In the genomic region with DNA sequence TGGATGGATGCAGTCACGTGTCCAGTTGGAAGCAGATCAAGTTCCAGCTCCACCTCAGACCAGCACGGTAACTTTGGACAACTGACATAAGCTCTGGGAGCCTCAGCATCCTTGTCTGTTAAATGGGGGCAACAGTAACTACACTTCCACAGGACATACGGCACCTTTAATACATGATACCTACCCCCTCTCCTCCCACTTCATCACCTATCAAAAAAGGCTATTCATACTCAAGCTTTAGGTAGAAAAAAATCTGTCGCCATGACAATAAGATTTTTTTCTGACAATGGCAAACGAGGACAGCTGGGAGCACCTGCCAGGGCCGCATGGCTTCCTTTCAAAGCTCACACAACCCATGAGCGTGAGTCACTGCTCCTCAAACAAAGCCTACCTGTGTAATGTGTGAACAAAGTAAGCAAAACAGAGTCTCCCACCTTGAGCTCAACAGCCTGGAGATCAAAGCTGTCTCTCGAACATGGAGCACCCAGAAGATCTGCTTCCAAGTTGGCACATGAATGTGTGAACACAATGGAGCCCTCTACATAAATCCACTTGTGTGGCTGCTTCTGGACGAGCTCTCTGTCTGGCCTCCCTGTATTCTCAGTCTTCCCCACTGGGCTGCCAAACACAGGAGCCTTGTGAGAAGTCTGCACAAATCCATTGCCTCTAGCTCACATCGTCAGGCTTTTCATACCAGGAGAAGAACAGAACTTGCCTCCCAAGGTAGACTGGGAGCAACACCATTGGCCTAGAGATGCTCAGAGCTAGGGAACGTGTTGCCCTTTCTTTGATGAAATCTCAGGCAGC, we compare ENCODE assay signal across 1 cellular context.
TF ChIP-seq lines count a peak whose summit lies in the region.

No MANE protein-coding gene starts in this region.

TF ChIP-seq in HepG2, 621 proteins besides CTCF, POLR2A, EP300 and RAD21 (continued from another document and continues in another):
- TF ChIP-seq, protein P1, sequence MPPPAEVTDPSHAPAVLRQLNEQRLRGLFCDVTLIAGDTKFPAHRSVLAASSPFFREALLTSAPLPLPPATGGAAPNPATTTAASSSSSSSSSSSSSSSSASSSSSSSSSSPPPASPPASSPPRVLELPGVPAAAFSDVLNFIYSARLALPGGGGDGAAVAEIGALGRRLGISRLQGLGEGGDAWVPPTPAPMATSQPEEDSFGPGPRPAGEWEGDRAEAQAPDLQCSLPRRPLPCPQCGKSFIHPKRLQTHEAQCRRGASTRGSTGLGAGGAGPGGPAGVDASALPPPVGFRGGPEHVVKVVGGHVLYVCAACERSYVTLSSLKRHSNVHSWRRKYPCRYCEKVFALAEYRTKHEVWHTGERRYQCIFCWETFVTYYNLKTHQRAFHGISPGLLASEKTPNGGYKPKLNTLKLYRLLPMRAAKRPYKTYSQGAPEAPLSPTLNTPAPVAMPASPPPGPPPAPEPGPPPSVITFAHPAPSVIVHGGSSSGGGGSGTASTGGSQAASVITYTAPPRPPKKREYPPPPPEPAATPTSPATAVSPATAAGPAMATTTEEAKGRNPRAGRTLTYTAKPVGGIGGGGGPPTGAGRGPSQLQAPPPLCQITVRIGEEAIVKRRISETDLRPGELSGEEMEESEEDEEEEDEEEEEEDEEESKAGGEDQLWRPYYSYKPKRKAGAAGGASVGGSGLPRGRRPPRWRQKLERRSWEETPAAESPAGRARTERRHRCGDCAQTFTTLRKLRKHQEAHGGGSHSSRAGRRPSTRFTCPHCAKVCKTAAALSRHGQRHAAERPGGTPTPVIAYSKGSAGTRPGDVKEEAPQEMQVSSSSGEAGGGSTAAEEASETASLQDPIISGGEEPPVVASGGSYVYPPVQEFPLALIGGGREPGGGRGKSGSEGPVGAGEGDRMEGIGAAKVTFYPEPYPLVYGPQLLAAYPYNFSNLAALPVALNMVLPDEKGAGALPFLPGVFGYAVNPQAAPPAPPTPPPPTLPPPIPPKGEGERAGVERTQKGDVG (CRISPR knock-in tag; IDR thresholded peaks at IDR 0.05; ENCODE audit: borderline replicate concordance), result 0 out of 2 replicates have a peak, but pooled peaks have one; percentile 22
- TF ChIP-seq TSC22D2 (CRISPR knock-in tag; IDR thresholded peaks at IDR 0.05; ENCODE audit: borderline replicate concordance), result 0 out of 2 replicates have a peak, but pooled peaks have one; percentile 8
- peak; percentile 94 for TF ChIP-seq ZSCAN12 (CRISPR knock-in tag; IDR thresholded peaks at IDR 0.05)
- no peak for TF ChIP-seq ZNF7 (CRISPR knock-in tag; IDR thresholded peaks at IDR 0.05)
- TF ChIP-seq NR2F6 (IDR thresholded peaks at IDR 0.05), result 0 out of 2 replicates have a peak, but pooled peaks have one; percentile 42
- TF ChIP-seq NR2F6 (CRISPR knock-in tag; IDR thresholded peaks at IDR 0.05), result peak; percentile 89
- peak; percentile 80 for TF ChIP-seq CREM (IDR thresholded peaks at IDR 0.05)
- TF ChIP-seq CREM (CRISPR knock-in tag; IDR thresholded peaks at IDR 0.05), result no peak
- no peak for TF ChIP-seq NFE2L1 (CRISPR knock-in tag; IDR thresholded peaks at IDR 0.05; ENCODE audit: borderline replicate concordance)
- TF ChIP-seq NR2F2 (IDR thresholded peaks at IDR 0.05; ENCODE audit: borderline replicate concordance, low read depth), result peak; percentile 36; the same call in 1 of the 2 replicates
- TF ChIP-seq NCOA2 (CRISPR knock-in tag; IDR thresholded peaks at IDR 0.05), result peak; percentile 97
- TF ChIP-seq ISL2 (CRISPR knock-in tag; IDR thresholded peaks at IDR 0.05), result peak; percentile 88
- peak; percentile 99 for TF ChIP-seq GFI1 (CRISPR knock-in tag; IDR thresholded peaks at IDR 0.05; ENCODE audit: borderline replicate concordance)
- peak; percentile 94; the same call in 1 of the 2 replicates for TF ChIP-seq TBX3 (IDR thresholded peaks at IDR 0.05; ENCODE audit: borderline replicate concordance)
- 0 out of 2 replicates have a peak, but pooled peaks have one; percentile 24 for TF ChIP-seq SIN3B (IDR thresholded peaks at IDR 0.05; ENCODE audit: low read length)
- TF ChIP-seq MAFK (conservative IDR thresholded peaks at IDR 0.05 in 1 of 2, IDR thresholded peaks at IDR 0.05 in 1 of 2; ENCODE audit: low read length in 2 of 2), result peak; percentile 30 to 56
- TF ChIP-seq REPIN1 (CRISPR knock-in tag; IDR thresholded peaks at IDR 0.05; ENCODE audit: borderline replicate concordance, low read depth), result peak; percentile 66; the same call in 1 of the 2 replicates
- TF ChIP-seq ZNF160 (CRISPR knock-in tag; IDR thresholded peaks at IDR 0.05), result peak; percentile 40
- no peak for TF ChIP-seq GTF3A (CRISPR knock-in tag; conservative IDR thresholded peaks at IDR 0.05)
- TF ChIP-seq, protein P2, sequence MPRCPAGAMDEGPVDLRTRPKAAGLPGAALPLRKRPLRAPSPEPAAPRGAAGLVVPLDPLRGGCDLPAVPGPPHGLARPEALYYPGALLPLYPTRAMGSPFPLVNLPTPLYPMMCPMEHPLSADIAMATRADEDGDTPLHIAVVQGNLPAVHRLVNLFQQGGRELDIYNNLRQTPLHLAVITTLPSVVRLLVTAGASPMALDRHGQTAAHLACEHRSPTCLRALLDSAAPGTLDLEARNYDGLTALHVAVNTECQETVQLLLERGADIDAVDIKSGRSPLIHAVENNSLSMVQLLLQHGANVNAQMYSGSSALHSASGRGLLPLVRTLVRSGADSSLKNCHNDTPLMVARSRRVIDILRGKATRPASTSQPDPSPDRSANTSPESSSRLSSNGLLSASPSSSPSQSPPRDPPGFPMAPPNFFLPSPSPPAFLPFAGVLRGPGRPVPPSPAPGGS (CRISPR knock-in tag; IDR thresholded peaks at IDR 0.05), result peak; percentile 91
- TF ChIP-seq DNMT1 (CRISPR knock-in tag; IDR thresholded peaks at IDR 0.05), result 0 out of 2 replicates have a peak, but pooled peaks have one; percentile 62
- peak; percentile 100 for TF ChIP-seq ZNF263 (CRISPR knock-in tag; IDR thresholded peaks at IDR 0.05)
- TF ChIP-seq, protein P3, sequence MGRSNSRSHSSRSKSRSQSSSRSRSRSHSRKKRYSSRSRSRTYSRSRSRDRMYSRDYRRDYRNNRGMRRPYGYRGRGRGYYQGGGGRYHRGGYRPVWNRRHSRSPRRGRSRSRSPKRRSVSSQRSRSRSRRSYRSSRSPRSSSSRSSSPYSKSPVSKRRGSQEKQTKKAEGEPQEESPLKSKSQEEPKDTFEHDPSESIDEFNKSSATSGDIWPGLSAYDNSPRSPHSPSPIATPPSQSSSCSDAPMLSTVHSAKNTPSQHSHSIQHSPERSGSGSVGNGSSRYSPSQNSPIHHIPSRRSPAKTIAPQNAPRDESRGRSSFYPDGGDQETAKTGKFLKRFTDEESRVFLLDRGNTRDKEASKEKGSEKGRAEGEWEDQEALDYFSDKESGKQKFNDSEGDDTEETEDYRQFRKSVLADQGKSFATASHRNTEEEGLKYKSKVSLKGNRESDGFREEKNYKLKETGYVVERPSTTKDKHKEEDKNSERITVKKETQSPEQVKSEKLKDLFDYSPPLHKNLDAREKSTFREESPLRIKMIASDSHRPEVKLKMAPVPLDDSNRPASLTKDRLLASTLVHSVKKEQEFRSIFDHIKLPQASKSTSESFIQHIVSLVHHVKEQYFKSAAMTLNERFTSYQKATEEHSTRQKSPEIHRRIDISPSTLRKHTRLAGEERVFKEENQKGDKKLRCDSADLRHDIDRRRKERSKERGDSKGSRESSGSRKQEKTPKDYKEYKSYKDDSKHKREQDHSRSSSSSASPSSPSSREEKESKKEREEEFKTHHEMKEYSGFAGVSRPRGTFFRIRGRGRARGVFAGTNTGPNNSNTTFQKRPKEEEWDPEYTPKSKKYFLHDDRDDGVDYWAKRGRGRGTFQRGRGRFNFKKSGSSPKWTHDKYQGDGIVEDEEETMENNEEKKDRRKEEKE (IDR thresholded peaks at IDR 0.05), result no peak
- peak; percentile 72; the same call in 1 of the 2 replicates for TF ChIP-seq YEATS2 (CRISPR knock-in tag; IDR thresholded peaks at IDR 0.05; ENCODE audit: borderline replicate concordance)
- TF ChIP-seq NCOR1 (IDR thresholded peaks at IDR 0.05; ENCODE audit: borderline replicate concordance, low read length), result peak; percentile 58; the same call in 1 of the 2 replicates
- TF ChIP-seq ZBTB3 (CRISPR knock-in tag; IDR thresholded peaks at IDR 0.05; ENCODE audit: borderline replicate concordance, low read depth), result 0 out of 2 replicates have a peak, but pooled peaks have one; percentile 41
- TF ChIP-seq, protein P4, sequence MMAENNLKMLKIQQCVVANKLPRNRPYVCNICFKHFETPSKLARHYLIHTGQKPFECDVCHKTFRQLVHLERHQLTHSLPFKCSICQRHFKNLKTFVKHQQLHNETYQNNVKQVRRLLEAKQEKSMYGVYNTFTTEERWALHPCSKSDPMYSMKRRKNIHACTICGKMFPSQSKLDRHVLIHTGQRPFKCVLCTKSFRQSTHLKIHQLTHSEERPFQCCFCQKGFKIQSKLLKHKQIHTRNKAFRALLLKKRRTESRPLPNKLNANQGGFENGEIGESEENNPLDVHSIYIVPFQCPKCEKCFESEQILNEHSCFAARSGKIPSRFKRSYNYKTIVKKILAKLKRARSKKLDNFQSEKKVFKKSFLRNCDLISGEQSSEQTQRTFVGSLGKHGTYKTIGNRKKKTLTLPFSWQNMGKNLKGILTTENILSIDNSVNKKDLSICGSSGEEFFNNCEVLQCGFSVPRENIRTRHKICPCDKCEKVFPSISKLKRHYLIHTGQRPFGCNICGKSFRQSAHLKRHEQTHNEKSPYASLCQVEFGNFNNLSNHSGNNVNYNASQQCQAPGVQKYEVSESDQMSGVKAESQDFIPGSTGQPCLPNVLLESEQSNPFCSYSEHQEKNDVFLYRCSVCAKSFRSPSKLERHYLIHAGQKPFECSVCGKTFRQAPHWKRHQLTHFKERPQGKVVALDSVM (CRISPR knock-in tag; IDR thresholded peaks at IDR 0.05), result peak; percentile 21; the same call in 1 of the 2 replicates
- TF ChIP-seq MEIS1 (CRISPR knock-in tag; IDR thresholded peaks at IDR 0.05; ENCODE audit: borderline replicate concordance), result peak; percentile 82
- TF ChIP-seq, protein P5, sequence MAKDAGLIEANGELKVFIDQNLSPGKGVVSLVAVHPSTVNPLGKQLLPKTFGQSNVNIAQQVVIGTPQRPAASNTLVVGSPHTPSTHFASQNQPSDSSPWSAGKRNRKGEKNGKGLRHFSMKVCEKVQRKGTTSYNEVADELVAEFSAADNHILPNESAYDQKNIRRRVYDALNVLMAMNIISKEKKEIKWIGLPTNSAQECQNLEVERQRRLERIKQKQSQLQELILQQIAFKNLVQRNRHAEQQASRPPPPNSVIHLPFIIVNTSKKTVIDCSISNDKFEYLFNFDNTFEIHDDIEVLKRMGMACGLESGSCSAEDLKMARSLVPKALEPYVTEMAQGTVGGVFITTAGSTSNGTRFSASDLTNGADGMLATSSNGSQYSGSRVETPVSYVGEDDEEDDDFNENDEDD (CRISPR knock-in tag; IDR thresholded peaks at IDR 0.05; ENCODE audit: borderline replicate concordance), result peak; percentile 72; the same call in 1 of the 2 replicates
- no peak for TF ChIP-seq XBP1 (CRISPR knock-in tag; IDR thresholded peaks at IDR 0.05)
- TF ChIP-seq, protein P6, sequence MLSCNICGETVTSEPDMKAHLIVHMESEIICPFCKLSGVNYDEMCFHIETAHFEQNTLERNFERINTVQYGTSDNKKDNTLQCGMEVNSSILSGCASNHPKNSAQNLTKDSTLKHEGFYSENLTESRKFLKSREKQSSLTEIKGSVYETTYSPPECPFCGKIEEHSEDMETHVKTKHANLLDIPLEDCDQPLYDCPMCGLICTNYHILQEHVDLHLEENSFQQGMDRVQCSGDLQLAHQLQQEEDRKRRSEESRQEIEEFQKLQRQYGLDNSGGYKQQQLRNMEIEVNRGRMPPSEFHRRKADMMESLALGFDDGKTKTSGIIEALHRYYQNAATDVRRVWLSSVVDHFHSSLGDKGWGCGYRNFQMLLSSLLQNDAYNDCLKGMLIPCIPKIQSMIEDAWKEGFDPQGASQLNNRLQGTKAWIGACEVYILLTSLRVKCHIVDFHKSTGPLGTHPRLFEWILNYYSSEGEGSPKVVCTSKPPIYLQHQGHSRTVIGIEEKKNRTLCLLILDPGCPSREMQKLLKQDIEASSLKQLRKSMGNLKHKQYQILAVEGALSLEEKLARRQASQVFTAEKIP (CRISPR knock-in tag; IDR thresholded peaks at IDR 0.05; ENCODE audit: borderline replicate concordance), result no peak
- TF ChIP-seq RCOR2 (CRISPR knock-in tag; IDR thresholded peaks at IDR 0.05), result peak; percentile 97
- TF ChIP-seq, protein P7, sequence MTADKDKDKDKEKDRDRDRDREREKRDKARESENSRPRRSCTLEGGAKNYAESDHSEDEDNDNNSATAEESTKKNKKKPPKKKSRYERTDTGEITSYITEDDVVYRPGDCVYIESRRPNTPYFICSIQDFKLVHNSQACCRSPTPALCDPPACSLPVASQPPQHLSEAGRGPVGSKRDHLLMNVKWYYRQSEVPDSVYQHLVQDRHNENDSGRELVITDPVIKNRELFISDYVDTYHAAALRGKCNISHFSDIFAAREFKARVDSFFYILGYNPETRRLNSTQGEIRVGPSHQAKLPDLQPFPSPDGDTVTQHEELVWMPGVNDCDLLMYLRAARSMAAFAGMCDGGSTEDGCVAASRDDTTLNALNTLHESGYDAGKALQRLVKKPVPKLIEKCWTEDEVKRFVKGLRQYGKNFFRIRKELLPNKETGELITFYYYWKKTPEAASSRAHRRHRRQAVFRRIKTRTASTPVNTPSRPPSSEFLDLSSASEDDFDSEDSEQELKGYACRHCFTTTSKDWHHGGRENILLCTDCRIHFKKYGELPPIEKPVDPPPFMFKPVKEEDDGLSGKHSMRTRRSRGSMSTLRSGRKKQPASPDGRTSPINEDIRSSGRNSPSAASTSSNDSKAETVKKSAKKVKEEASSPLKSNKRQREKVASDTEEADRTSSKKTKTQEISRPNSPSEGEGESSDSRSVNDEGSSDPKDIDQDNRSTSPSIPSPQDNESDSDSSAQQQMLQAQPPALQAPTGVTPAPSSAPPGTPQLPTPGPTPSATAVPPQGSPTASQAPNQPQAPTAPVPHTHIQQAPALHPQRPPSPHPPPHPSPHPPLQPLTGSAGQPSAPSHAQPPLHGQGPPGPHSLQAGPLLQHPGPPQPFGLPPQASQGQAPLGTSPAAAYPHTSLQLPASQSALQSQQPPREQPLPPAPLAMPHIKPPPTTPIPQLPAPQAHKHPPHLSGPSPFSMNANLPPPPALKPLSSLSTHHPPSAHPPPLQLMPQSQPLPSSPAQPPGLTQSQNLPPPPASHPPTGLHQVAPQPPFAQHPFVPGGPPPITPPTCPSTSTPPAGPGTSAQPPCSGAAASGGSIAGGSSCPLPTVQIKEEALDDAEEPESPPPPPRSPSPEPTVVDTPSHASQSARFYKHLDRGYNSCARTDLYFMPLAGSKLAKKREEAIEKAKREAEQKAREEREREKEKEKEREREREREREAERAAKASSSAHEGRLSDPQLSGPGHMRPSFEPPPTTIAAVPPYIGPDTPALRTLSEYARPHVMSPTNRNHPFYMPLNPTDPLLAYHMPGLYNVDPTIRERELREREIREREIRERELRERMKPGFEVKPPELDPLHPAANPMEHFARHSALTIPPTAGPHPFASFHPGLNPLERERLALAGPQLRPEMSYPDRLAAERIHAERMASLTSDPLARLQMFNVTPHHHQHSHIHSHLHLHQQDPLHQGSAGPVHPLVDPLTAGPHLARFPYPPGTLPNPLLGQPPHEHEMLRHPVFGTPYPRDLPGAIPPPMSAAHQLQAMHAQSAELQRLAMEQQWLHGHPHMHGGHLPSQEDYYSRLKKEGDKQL (CRISPR knock-in tag; IDR thresholded peaks at IDR 0.05; ENCODE audit: low read depth), result peak; percentile 86
- no peak for TF ChIP-seq ZNF180 (CRISPR knock-in tag; IDR thresholded peaks at IDR 0.05; ENCODE audit: borderline replicate concordance, low read depth)
- no peak for TF ChIP-seq ZNF839 (CRISPR knock-in tag; IDR thresholded peaks at IDR 0.05; ENCODE audit: borderline replicate concordance)
- peak; percentile 54 for TF ChIP-seq MAFF (IDR thresholded peaks at IDR 0.05; ENCODE audit: low read depth, low read length)
- 0 out of 2 replicates have a peak, but pooled peaks have one; percentile 25 for TF ChIP-seq ESRRA (CRISPR knock-in tag; IDR thresholded peaks at IDR 0.05; ENCODE audit: low read depth)
- peak; percentile 87 for TF ChIP-seq SALL2 (CRISPR knock-in tag; IDR thresholded peaks at IDR 0.05)
- 0 out of 2 replicates have a peak, but pooled peaks have one; percentile 47 for TF ChIP-seq ZNF333 (CRISPR knock-in tag; IDR thresholded peaks at IDR 0.05; ENCODE audit: borderline replicate concordance)
- no peak; the same call in 1 of the 2 replicates for TF ChIP-seq GABPB1 (CRISPR knock-in tag; IDR thresholded peaks at IDR 0.05)
